6 cellular contexts compared by ENCODE assay signal in the genomic region with DNA sequence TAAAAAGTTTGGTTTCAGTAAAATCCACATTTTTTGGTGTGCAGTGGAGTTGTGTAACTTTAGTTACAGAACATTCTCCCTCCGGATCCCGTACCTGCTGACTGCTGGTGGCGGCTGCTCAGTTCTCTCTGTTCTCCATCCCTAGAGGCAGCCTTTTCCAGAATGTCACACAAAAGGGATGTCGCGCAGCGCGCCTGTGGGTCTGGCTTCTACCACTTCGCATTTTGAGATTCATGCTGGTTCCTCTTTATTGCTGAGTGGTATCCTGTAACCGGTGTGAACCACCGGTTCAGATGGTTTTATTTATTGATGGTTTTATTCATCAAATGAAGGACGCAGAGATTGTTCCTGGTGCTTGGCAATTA. TPM values are rescaled to one million over a fixed set of nuclear protein-coding genes. Genes with fewer than 3 reads are reported as not detected.
A peak's percentile ranks its signal among the peaks of the same experiment; 100 is the strongest.
DNase-seq lines count a peak whose midpoint lies in the region; ATAC-seq and TF ChIP-seq lines count a peak whose summit lies in the region.

No MANE protein-coding gene starts in this region.

- peaks cover 0 to 4% of the 10 kb centered on the region in 2 donors for H3K36me3 ChIP-seq in stomach smooth muscle (ENCODE audit: control insufficient read depth in 2 of 2, insufficient read depth in 2 of 2, low read length in 2 of 2)

- H3K27me3 ChIP-seq in dorsolateral prefrontal cortex = no peaks in the 10 kb centered on the region
- H3K27me3 ChIP-seq in stomach smooth muscle (ENCODE audit: control insufficient read depth in 1 of 2, insufficient read depth in 2 of 2, low read length in 2 of 2) = no peaks in the 10 kb centered on the region

- H3K4me1 ChIP-seq in stomach smooth muscle (ENCODE audit: control insufficient read depth, insufficient read depth, low read length) = peaks cover 23% of the 10 kb centered on the region

- H3K4me3 Mint-ChIP-seq in activated T-cell treated with anti-CD3 and anti-CD28 coated beads, Interleukin-2, amount 50 U/mL, for 4 hours = peak overlapping the region; percentile 80

- H3K9me3 ChIP-seq in stomach smooth muscle (ENCODE audit: control insufficient read depth in 2 of 2, low read length in 2 of 2) = no peaks in the 10 kb centered on the region

- H3K4me1 Mint-ChIP-seq in activated T-cell treated with anti-CD3 and anti-CD28 coated beads, Interleukin-2, amount 50 U/mL, for 4 hours (ENCODE audit: low read depth) = peaks cover 21% of the 10 kb centered on the region

- H3K9me3 Mint-ChIP-seq in activated T-cell treated with anti-CD3 and anti-CD28 coated beads, Interleukin-2, amount 50 U/mL, for 4 hours = no peaks in the 10 kb centered on the region

- no peak for ATAC-seq in activated T-cell treated with anti-CD3 and anti-CD28 coated beads, Interleukin-2, amount 50 U/mL, for 4 hours

- no peak for TF ChIP-seq CTCF in dorsolateral prefrontal cortex (IDR thresholded peaks at IDR 0.05 in 54 of 56, conservative IDR thresholded peaks at IDR 0.05 in 2 of 56; ENCODE audit: low read depth in 1 of 56, partially characterized antibody in 56 of 56)

- intact Hi-C loops in dorsolateral prefrontal cortex (cut with DNase I) = loop anchor here in 1 of 2 donors (1.0 kb wide), 1 partner anchor 16 kb away; a partner anchor contains a TSS

- H3K27ac ChIP-seq in dorsolateral prefrontal cortex (peak overlapping the region in 16 of 59 donors; percentile 3 to 59 (median 28)), stomach smooth muscle (ENCODE audit: low read length) (no peak overlapping the region)

- H3K9ac ChIP-seq in stomach smooth muscle (ENCODE audit: low read length in 2 of 2) = peak overlapping the region; percentile 2 to 59

- peaks cover 4% of the 10 kb centered on the region for H3K36me3 Mint-ChIP-seq in activated T-cell treated with anti-CD3 and anti-CD28 coated beads, Interleukin-2, amount 50 U/mL, for 4 hours (ENCODE audit: insufficient read depth)

- peak overlapping the region in 57 of 59 donors; percentile 42 to 93 (median 81) for H3K4me3 ChIP-seq in dorsolateral prefrontal cortex
- H3K4me3 ChIP-seq in stomach smooth muscle (ENCODE audit: low read length in 2 of 2) = peak overlapping the region; percentile 62 to 75

- H3K27me3 Mint-ChIP-seq in activated T-cell treated with anti-CD3 and anti-CD28 coated beads, Interleukin-2, amount 50 U/mL, for 4 hours (ENCODE audit: low read depth) = no peaks in the 10 kb centered on the region

- no peak for DNase-seq in activated T-cell treated with anti-CD3 and anti-CD28 coated beads, Interleukin-2, amount 50 U/mL, for 4 hours
- DNase-seq in activated T-cell treated with anti-CD3 and anti-CD28 coated beads for 4 hours (no peak), dorsolateral prefrontal cortex (peak in 1 of 10 donors; percentile 30), NCI-H2029 (lab: John Stamatoyannopoulos, UW) (no peak)
- no peak for DNase-seq in stimulated activated CD4-positive, alpha-beta T cell treated with anti-CD3 and anti-CD28 coated beads, Interleukin-15, amount 100 ng/mL, for 24 hours

RNA-seq across cellular contexts. Expression of a gene that starts 1.0 kb away (rescaled TPM):
- 10 to 100 TPM; 12.3 to 12.8 (median 12.7) TPM for total RNA-seq in activated T-cell treated with anti-CD3 and anti-CD28 coated beads, Interleukin-2, amount 50 U/mL, for 4 hours
- total RNA-seq in dorsolateral prefrontal cortex = 10 to 100 TPM in 52 of 120 experiments, 1 to 10 TPM in 68; 6.0 to 20.7 (median 9.3) TPM

RNA-seq across cellular contexts. Expression of a gene that starts 15.1 kb away (rescaled TPM):
- total RNA-seq in activated T-cell treated with anti-CD3 and anti-CD28 coated beads, Interleukin-2, amount 50 U/mL, for 4 hours = 10 to 100 TPM; 42.7 to 52.2 (median 47.4) TPM
- 10 to 100 TPM; 12.8 to 46.5 (median 27.3) TPM for total RNA-seq in dorsolateral prefrontal cortex

RNA-seq across cellular contexts. Expression of a gene that starts 15.4 kb away (rescaled TPM):
- 100 to 1,000 TPM; 123 to 144 (median 143) TPM for total RNA-seq in activated T-cell treated with anti-CD3 and anti-CD28 coated beads, Interleukin-2, amount 50 U/mL, for 4 hours
- total RNA-seq in dorsolateral prefrontal cortex = 10 to 100 TPM; 23.8 to 70.9 (median 46.9) TPM

RNA-seq across cellular contexts. Expression of a gene that starts 57.7 kb away (rescaled TPM):
- total RNA-seq in activated T-cell treated with anti-CD3 and anti-CD28 coated beads, Interleukin-2, amount 50 U/mL, for 4 hours = 1 to 10 TPM in 1 of 3 donors, under 1 TPM in 2; 0.46 to 3.8 (median 0.87) TPM
- 100 to 1,000 TPM; 143 to 915 (median 275) TPM for total RNA-seq in dorsolateral prefrontal cortex

RNA-seq across cellular contexts. Expression of a gene that starts 58.4 kb away (rescaled TPM):
- total RNA-seq in activated T-cell treated with anti-CD3 and anti-CD28 coated beads, Interleukin-2, amount 50 U/mL, for 4 hours = not detected
- 1 to 10 TPM in 23 of 120 experiments, under 1 TPM in 78, not detected in 19; 0.35 to 2.6 (median 0.77) TPM for total RNA-seq in dorsolateral prefrontal cortex
